Comparison of ENCODE assay signal across 9 cellular contexts in the genomic region with DNA sequence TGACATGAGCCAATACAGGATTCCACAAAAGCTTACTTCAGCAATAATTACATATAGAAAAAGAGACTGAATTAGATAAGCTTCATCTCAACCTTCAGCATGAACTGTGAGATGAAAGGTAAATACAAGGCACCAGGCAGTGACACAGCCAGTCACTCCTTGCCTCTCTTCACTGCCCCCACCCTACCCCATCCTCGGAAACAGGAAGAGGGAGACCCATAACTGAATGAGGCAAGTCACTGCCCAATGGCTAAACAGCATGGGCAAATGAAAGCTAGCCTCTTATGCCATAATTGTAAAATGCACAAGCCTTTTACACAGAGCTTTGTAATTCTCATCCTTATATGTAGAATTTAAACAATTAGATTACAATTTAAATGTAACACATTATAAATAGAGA. TPM values are rescaled to one million over a fixed set of nuclear protein-coding genes. Genes with fewer than 3 reads are reported as not detected.
DNase-seq lines count a peak whose midpoint lies in the region; FAIRE-seq and TF ChIP-seq lines count a peak whose summit lies in the region.
"Had no signal": no experiment of that assay in that cellular context is flagged by ENCODE, and none has a peak within 500 bp of the region (broad histone marks: within the 10 kb centered on the region; RNA-seq: fewer than 3 reads in every experiment).

No MANE protein-coding gene starts in this region.

- peak overlapping the region in 4 of 5 experiments; percentile 93 to 96 (median 95) for H3K27ac Mint-ChIP-seq in brain

- peak overlapping the region; percentile 90 for H3K9ac ChIP-seq in neural cell (ENCODE audit: low read length)

- H2AFZ ChIP-seq in neural cell (ENCODE audit: low read depth, low read length): no peak overlapping the region

- H3K9me3 Mint-ChIP-seq in brain: no peaks in the 10 kb centered on the region

- peak overlapping the region; percentile 88 to 95 (median 92) for H3K4me3 Mint-ChIP-seq in brain

- peaks cover 20% of the 10 kb centered on the region for H3K4me1 ChIP-seq in DOHH2 (ENCODE audit: control insufficient read depth, low read length)

- peaks cover 57% of the 10 kb centered on the region for H3K4me1 Mint-ChIP-seq in brain

- peaks cover 55% of the 10 kb centered on the region for H3K79me2 ChIP-seq in DOHH2 (ENCODE audit: control insufficient read depth, low read length)
- H3K79me2 ChIP-seq in neural cell (replicated peaks; ENCODE audit: insufficient read depth, low read length): peaks cover 27% of the 10 kb centered on the region

- H3K27ac ChIP-seq in DOHH2 (ENCODE audit: low read depth, low read length): no peak overlapping the region
- no peak overlapping the region for H3K27ac ChIP-seq in neural cell (ENCODE audit: low read length)

- H3K9me2 ChIP-seq in DOHH2 (replicated peaks; ENCODE audit: control insufficient read depth, low read length): no peaks in the 10 kb centered on the region
- no peaks in the 10 kb centered on the region for H3K9me2 ChIP-seq in neural cell (ENCODE audit: insufficient read depth, low read length)

- H3K4me3 ChIP-seq in DOHH2 (ENCODE audit: low read length) (peak overlapping the region; percentile 76), neural cell (ENCODE audit: low read length) (peak overlapping the region; percentile 94)

- H3K9me3 ChIP-seq in DOHH2 (ENCODE audit: control insufficient read depth, insufficient read depth, low read length): no peaks in the 10 kb centered on the region
- H3K9me3 ChIP-seq in neural cell (ENCODE audit: low read length): no peaks in the 10 kb centered on the region

- TF ChIP-seq CTCF in DOHH2 (IDR thresholded peaks at IDR 0.05; ENCODE audit: low read depth, low read length, poor library complexity, severe bottlenecking) (no peak), brain (conservative IDR thresholded peaks at IDR 0.05) (no peak), neural cell (IDR thresholded peaks at IDR 0.05; ENCODE audit: poor library complexity, severe bottlenecking) (no peak)

- peaks cover 49% of the 10 kb centered on the region for H3K36me3 Mint-ChIP-seq in brain

- 0 out of 2 replicates have a peak, but pooled peaks cover 2% of the 10 kb centered on the region for H4K20me1 ChIP-seq in DOHH2 (ENCODE audit: control insufficient read depth, insufficient read depth, low read depth, low read length)
- no peaks in the 10 kb centered on the region for H4K20me1 ChIP-seq in neural cell (ENCODE audit: insufficient read depth)

- no peak for TF ChIP-seq EP300 in neural cell (conservative IDR thresholded peaks at IDR 0.05; ENCODE audit: poor library complexity, severe bottlenecking)

- DNase-seq in LHCN-M2 (ENCODE audit: low read depth): peak; percentile 10
- no peak for DNase-seq in A172 (ENCODE audit: low spot score)
- no peak for DNase-seq in RCC 7860 (ENCODE audit: low spot score)
- DNase-seq in NCI-H1694 (lab: John Stamatoyannopoulos, UW): no peak
- DNase-seq: NCI-H2029; stimulated activated naive CD4-positive, alpha-beta T cell had no signal

- FAIRE-seq in RCC 7860 (lab: Jason Lieb, UNC): no peak

- H3K27me3 ChIP-seq in DOHH2 (ENCODE audit: control insufficient read depth, low read length): no peaks in the 10 kb centered on the region
- H3K27me3 ChIP-seq in neural cell (ENCODE audit: insufficient read depth, low read depth, low read length): no peaks in the 10 kb centered on the region

- H3F3A ChIP-seq in DOHH2 (ENCODE audit: control insufficient read depth, insufficient read depth): no peaks in the 10 kb centered on the region
- H3F3A ChIP-seq in neural cell (ENCODE audit: insufficient read depth, low read length, poor library complexity, severe bottlenecking): no peaks in the 10 kb centered on the region

- no peak for TF ChIP-seq RAD21 in neural cell (conservative IDR thresholded peaks at IDR 0.05)

- H3K4me2 ChIP-seq in DOHH2 (ENCODE audit: low read length) (peak overlapping the region; percentile 98), neural cell (ENCODE audit: low read length) (peak overlapping the region; percentile 88)

- no peaks in the 10 kb centered on the region for H3K27me3 Mint-ChIP-seq in brain

- H3K36me3 ChIP-seq in DOHH2 (ENCODE audit: control insufficient read depth, low read length) (peaks cover 34% of the 10 kb centered on the region), neural cell (ENCODE audit: insufficient read depth, low read length) (no peaks in the 10 kb centered on the region)

TF ChIP-seq in neural cell, 6 proteins besides CTCF, POLR2A, EP300 and RAD21:
- TF ChIP-seq SMC3 (conservative IDR thresholded peaks at IDR 0.05; ENCODE audit: poor library complexity) (no peak), MXI1 (conservative IDR thresholded peaks at IDR 0.05; ENCODE audit: poor library complexity, severe bottlenecking) (no peak), POLR2AphosphoS5 (IDR thresholded peaks at IDR 0.05) (no peak), EZH2 (IDR thresholded peaks at IDR 0.05; ENCODE audit: borderline replicate concordance, insufficient read depth, low read length, poor library complexity, severe bottlenecking) (no peak), TAF1 (IDR thresholded peaks at IDR 0.05; ENCODE audit: low read depth) (no peak)
- TF ChIP-seq, protein P1, sequence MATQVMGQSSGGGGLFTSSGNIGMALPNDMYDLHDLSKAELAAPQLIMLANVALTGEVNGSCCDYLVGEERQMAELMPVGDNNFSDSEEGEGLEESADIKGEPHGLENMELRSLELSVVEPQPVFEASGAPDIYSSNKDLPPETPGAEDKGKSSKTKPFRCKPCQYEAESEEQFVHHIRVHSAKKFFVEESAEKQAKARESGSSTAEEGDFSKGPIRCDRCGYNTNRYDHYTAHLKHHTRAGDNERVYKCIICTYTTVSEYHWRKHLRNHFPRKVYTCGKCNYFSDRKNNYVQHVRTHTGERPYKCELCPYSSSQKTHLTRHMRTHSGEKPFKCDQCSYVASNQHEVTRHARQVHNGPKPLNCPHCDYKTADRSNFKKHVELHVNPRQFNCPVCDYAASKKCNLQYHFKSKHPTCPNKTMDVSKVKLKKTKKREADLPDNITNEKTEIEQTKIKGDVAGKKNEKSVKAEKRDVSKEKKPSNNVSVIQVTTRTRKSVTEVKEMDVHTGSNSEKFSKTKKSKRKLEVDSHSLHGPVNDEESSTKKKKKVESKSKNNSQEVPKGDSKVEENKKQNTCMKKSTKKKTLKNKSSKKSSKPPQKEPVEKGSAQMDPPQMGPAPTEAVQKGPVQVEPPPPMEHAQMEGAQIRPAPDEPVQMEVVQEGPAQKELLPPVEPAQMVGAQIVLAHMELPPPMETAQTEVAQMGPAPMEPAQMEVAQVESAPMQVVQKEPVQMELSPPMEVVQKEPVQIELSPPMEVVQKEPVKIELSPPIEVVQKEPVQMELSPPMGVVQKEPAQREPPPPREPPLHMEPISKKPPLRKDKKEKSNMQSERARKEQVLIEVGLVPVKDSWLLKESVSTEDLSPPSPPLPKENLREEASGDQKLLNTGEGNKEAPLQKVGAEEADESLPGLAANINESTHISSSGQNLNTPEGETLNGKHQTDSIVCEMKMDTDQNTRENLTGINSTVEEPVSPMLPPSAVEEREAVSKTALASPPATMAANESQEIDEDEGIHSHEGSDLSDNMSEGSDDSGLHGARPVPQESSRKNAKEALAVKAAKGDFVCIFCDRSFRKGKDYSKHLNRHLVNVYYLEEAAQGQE (IDR thresholded peaks at IDR 0.05; ENCODE audit: borderline replicate concordance): no peak

RNA-seq across cellular contexts. Expression of gene ZNF160, which starts 1.7 kb away (rescaled TPM):
- 19.0 and 20.6 TPM in 2 replicates for total RNA-seq in LHCN-M2 (2014; rRNA removed)
- 5.5 TPM for polyA plus RNA-seq in LHCN-M2 (2012)
- 4.5 TPM for polyA plus RNA-seq in brain (ENCODE audit: insufficient read depth, low read depth, low replicate concordance)
- polyA plus RNA-seq in neural cell: 28.1 and 38.8 TPM in 2 replicates
- 71.6 and 76.3 TPM in 2 replicates for polyA minus RNA-seq in neural cell
- total RNA-seq in A172 (2014; rRNA removed; shearing (Covaris generic)): 19.6 and 20.6 TPM in 2 replicates

RNA-seq across cellular contexts. Expression of gene ZNF415, which starts 31.2 kb away (rescaled TPM):
- 2.4 and 2.9 TPM in 2 replicates for total RNA-seq in LHCN-M2 (2014; rRNA removed)
- 2.0 TPM for polyA plus RNA-seq in LHCN-M2 (2012)
- 5.1 TPM for polyA plus RNA-seq in brain (ENCODE audit: insufficient read depth, low read depth, low replicate concordance)
- polyA plus RNA-seq in neural cell: 25.9 and 27.2 TPM in 2 replicates
- polyA minus RNA-seq in neural cell: 35.1 and 37.4 TPM in 2 replicates
- total RNA-seq in A172 (2014; rRNA removed; shearing (Covaris generic)): 0.22 TPM in 1 of 2 replicates, not detected in the other

RNA-seq across cellular contexts. Expression of gene ERVV-2, which starts 57.0 kb away (rescaled TPM):
- not detected in 2 replicates for total RNA-seq in LHCN-M2 (2014; rRNA removed)
- polyA plus RNA-seq in LHCN-M2 (2012): not detected
- not detected for polyA plus RNA-seq in brain (ENCODE audit: insufficient read depth, low read depth, low replicate concordance)
- not detected in 2 replicates for polyA plus RNA-seq in neural cell
- polyA minus RNA-seq in neural cell: not detected in 2 replicates
- total RNA-seq in A172 (2014; rRNA removed; shearing (Covaris generic)): 0.22 TPM in 1 of 2 replicates, not detected in the other

RNA-seq across cellular contexts. Expression of gene ZNF347, which starts 57.3 kb away (rescaled TPM):
- 4.2 and 5.6 TPM in 2 replicates for total RNA-seq in LHCN-M2 (2014; rRNA removed)
- polyA plus RNA-seq in LHCN-M2 (2012): 2.1 TPM
- polyA plus RNA-seq in brain (ENCODE audit: insufficient read depth, low read depth, low replicate concordance) (1.9 TPM), neural cell (7.4 and 7.7 TPM in 2 replicates)
- polyA minus RNA-seq in neural cell: 21.7 and 27.1 TPM in 2 replicates
- total RNA-seq in A172 (2014; rRNA removed; shearing (Covaris generic)): 17.7 and 19.3 TPM in 2 replicates
